ENCODE assay signal across 16 cellular contexts in genomic region chr6:148200302-148200701, GRCh38.
A peak's percentile ranks its signal among the peaks of the same experiment; 100 is the strongest.
DNase-seq lines count a peak whose midpoint lies in the region.
"Had no signal": no experiment of that assay in that cellular context is flagged by ENCODE, and none has a peak within 500 bp of the region (broad histone marks: within the 10 kb centered on the region; RNA-seq: fewer than 3 reads in every experiment).

No MANE protein-coding gene starts in this region.

- H3K4me3 ChIP-seq in GM23248: no peak overlapping the region
- H3K4me3 ChIP-seq: gastrocnemius medialis, right lobe of liver had no signal

- no peak overlapping the region for H3K4me2 ChIP-seq in GM23248 (ENCODE audit: unreplicated experiment)

- H3K9me2 ChIP-seq in GM23248 (ENCODE audit: insufficient read depth): no peaks in the 10 kb centered on the region

- no peaks in the 10 kb centered on the region for H4K20me1 ChIP-seq in GM23248 (ENCODE audit: insufficient read depth)

- no peak overlapping the region for H3K27ac ChIP-seq in GM23248
- no peak overlapping the region for H3K27ac ChIP-seq in caudate nucleus (ENCODE audit: low read depth, low read length)
- H3K27ac ChIP-seq: gastrocnemius medialis, right lobe of liver had no signal

- WGBS in GM23248 (ENCODE audit: low coverage in 1 of 2, low lambda C conversion rate in 2 of 2, missing lambda C conversion rate in 2 of 2), 2 experiments: 40 to 42% methylated on average over 10 of the region's 10 CpGs

- H3K36me3 ChIP-seq in GM23248 (ENCODE audit: low read depth): no peaks in the 10 kb centered on the region
- H3K36me3 ChIP-seq: gastrocnemius medialis, right lobe of liver had no signal

- H3K9me3 ChIP-seq in GM23248 (ENCODE audit: low read depth): no peaks in the 10 kb centered on the region
- H3K9me3 ChIP-seq: gastrocnemius medialis, right lobe of liver had no signal

- H3K4me1 ChIP-seq in GM23248 (ENCODE audit: insufficient read depth): no peaks in the 10 kb centered on the region; the same call in 1 of the 2 replicates
- H3K4me1 ChIP-seq: right lobe of liver had no signal

- no peaks in the 10 kb centered on the region for H3K27me3 ChIP-seq in GM23248 (replicated peaks; ENCODE audit: insufficient read depth)
- H3K27me3 ChIP-seq: gastrocnemius medialis, right lobe of liver had no signal

- no peaks in the 10 kb centered on the region for H3K79me2 ChIP-seq in GM23248 (ENCODE audit: insufficient read depth)

- in situ Hi-C loops in GM23248 (cut with MboI): no loop called here

- no peak overlapping the region for H3K9ac ChIP-seq in GM23248

- H3F3A ChIP-seq in GM23248 (ENCODE audit: insufficient read depth): peaks cover 15% of the 10 kb centered on the region

- peak; percentile 19 for DNase-seq in GM23248
- peak; percentile 6 for DNase-seq in NCI-H2227 treated with DMSO at 0.1 percent for 48 hours (lab: John Stamatoyannopoulos, UW)
- peak in 37 of 61 donors; percentile 5 to 55 (median 27) for DNase-seq in caudate nucleus (lab: John Stamatoyannopoulos, UW)
- peak; percentile 66 for DNase-seq in mucosa of gallbladder (ENCODE audit: low spot score)
- no peak for DNase-seq in H4 (ENCODE audit: low spot score)
- no peak for DNase-seq in NCI-H1930 (lab: John Stamatoyannopoulos, UW)
- DNase-seq in inferior parietal cortex (ENCODE audit: extremely low spot score): no peak
- no peak for DNase-seq in SIG-M5 (lab: John Stamatoyannopoulos, UW)
- DNase-seq: activated effector memory CD4-positive, alpha-beta T cell treated with Interleukin-2 at 50 U/mL for 16 hours; DMS79; gastrocnemius medialis; kidney; naive B cell; NCI-H446; right lobe of liver; stimulated activated CD4-positive, alpha-beta T cell treated with anti-CD3 and anti-CD28 coated beads, Interleukin-4, amount 100 ng/mL, for 24 hours had no signal

- H2AFZ ChIP-seq in GM23248: no peak overlapping the region

Comparison
In these comparisons a context has a peak if more than half of its experiments do, and no peak if none do; other contexts are left out.
1. DNase-seq: peak in GM23248 (single experiment), NCI-H2227 treated with DMSO at 0.1 percent for 48 hours (single experiment), caudate nucleus (37 of 61) and mucosa of gallbladder (single experiment); none in H4 (single experiment), NCI-H1930 (0 of 2), inferior parietal cortex (single experiment) and SIG-M5 (single experiment).